9 cellular contexts compared by ENCODE assay signal in genomic region chr1:226635456-226635941, GRCh38.
DNase-seq lines count a peak whose midpoint lies in the region; ATAC-seq and TF ChIP-seq lines count a peak whose summit lies in the region.
"Had no signal": no experiment of that assay in that cellular context is flagged by ENCODE, and none has a peak within 500 bp of the region (broad histone marks: within the 10 kb centered on the region; RNA-seq: fewer than 3 reads in every experiment).

No MANE protein-coding gene starts in this region.

- no peaks in the 10 kb centered on the region for H3K4me1 ChIP-seq in RWPE2 (ENCODE audit: insufficient read depth, poor library complexity, severe bottlenecking)
- peaks cover 8% of the 10 kb centered on the region; the same call in 1 of the 2 replicates for H3K4me1 ChIP-seq in iPS-20b (ENCODE audit: insufficient read depth, low read length)
- H3K4me1 ChIP-seq in tibial artery, result peaks cover 0 to 18% (median 9%) of the 10 kb centered on the region in 4 donors

- peaks cover 52% of the 10 kb centered on the region for H3K4me1 Mint-ChIP-seq in activated T-cell treated with anti-CD3 and anti-CD28 coated beads, Interleukin-2, amount 50 U/mL, for 72 hours (ENCODE audit: low read depth)

- DNase-seq in RWPE2 (ENCODE audit: low spot score) (no peak), tibial artery (peak; percentile 17 to 63), SW480 (ENCODE audit: low spot score) (no peak), WERI-Rb-1 (no peak), hepatic stellate cell (ENCODE audit: low spot score) (no peak)
- DNase-seq in activated T-cell treated with anti-CD3 and anti-CD28 coated beads, Interleukin-2, amount 50 U/mL, for 72 hours, result peak; percentile 39 to 47
- DNase-seq: NCI-H1105 treated with DMSO at 0.1 percent for 48 hours had no signal

- H3K36me3 Mint-ChIP-seq in activated T-cell treated with anti-CD3 and anti-CD28 coated beads, Interleukin-2, amount 50 U/mL, for 72 hours (ENCODE audit: insufficient read depth in 2 of 2), result peaks cover 5 to 19% of the 10 kb centered on the region in 2 donors

- H3K27ac Mint-ChIP-seq in activated T-cell treated with anti-CD3 and anti-CD28 coated beads, Interleukin-2, amount 50 U/mL, for 72 hours, result peak overlapping the region; percentile 68

- H3K4me3 Mint-ChIP-seq in activated T-cell treated with anti-CD3 and anti-CD28 coated beads, Interleukin-2, amount 50 U/mL, for 72 hours, result peak overlapping the region; percentile 58 to 70

- intact Hi-C loops in tibial artery (cut with DNase I; ENCODE audit: low total_unique reads), result loop anchor here (2.0 to 10.0 kb wide), 2 partner anchors 193 to 799 kb away; no protein-coding TSS in a partner anchor

- H3K27me3 Mint-ChIP-seq in activated T-cell treated with anti-CD3 and anti-CD28 coated beads, Interleukin-2, amount 50 U/mL, for 72 hours (ENCODE audit: low read depth), result no peaks in the 10 kb centered on the region

- no peak for TF ChIP-seq CTCF in RWPE2 (IDR thresholded peaks at IDR 0.05; ENCODE audit: poor library complexity, severe bottlenecking)
- no peak for TF ChIP-seq CTCF in tibial artery (IDR thresholded peaks at IDR 0.05)
- no peak for TF ChIP-seq CTCF in WERI-Rb-1 (IDR thresholded peaks at IDR 0.05; ENCODE audit: low read depth, low read length)

- H3K27ac ChIP-seq in RWPE2 (ENCODE audit: poor library complexity, severe bottlenecking) (no peak overlapping the region), iPS-20b (ENCODE audit: low read length) (peak overlapping the region; percentile 54), tibial artery (no peak overlapping the region), WERI-Rb-1 (no peak overlapping the region)

- no peaks in the 10 kb centered on the region for H3K36me3 ChIP-seq in RWPE2 (ENCODE audit: low read depth)
- H3K36me3 ChIP-seq in iPS-20b (ENCODE audit: insufficient read depth, low read depth, low read length), result no peaks in the 10 kb centered on the region
- peaks cover 0 to 56% (median 30%) of the 10 kb centered on the region in 3 donors for H3K36me3 ChIP-seq in tibial artery
- no peaks in the 10 kb centered on the region for H3K36me3 ChIP-seq in WERI-Rb-1
- H3K36me3 ChIP-seq: breast epithelium had no signal

- H3K9ac ChIP-seq in iPS-20b (ENCODE audit: low read depth, low read length), result no peak overlapping the region; the same call in 1 of the 2 replicates

- ATAC-seq in RWPE2 (ENCODE audit: low read depth), result peak; percentile 38; the same call in 1 of the 3 replicates
- ATAC-seq in activated T-cell treated with anti-CD3 and anti-CD28 coated beads, Interleukin-2, amount 50 U/mL, for 72 hours (replicated peaks in 1 of 2), result peak; percentile 65 to 67

- H3K9me3 ChIP-seq in RWPE2 (ENCODE audit: severe bottlenecking) (no peaks in the 10 kb centered on the region), iPS-20b (ENCODE audit: insufficient read depth, low read depth, low read length) (no peaks in the 10 kb centered on the region), tibial artery (no peaks in the 10 kb centered on the region), WERI-Rb-1 (ENCODE audit: severe bottlenecking) (no peaks in the 10 kb centered on the region)
- H3K9me3 ChIP-seq: breast epithelium had no signal

- no peaks in the 10 kb centered on the region for H3K27me3 ChIP-seq in RWPE2 (ENCODE audit: insufficient read depth, poor library complexity, severe bottlenecking)
- H3K27me3 ChIP-seq in iPS-20b (ENCODE audit: insufficient read depth, low read length), result no peaks in the 10 kb centered on the region
- no peaks in the 10 kb centered on the region for H3K27me3 ChIP-seq in tibial artery
- H3K27me3 ChIP-seq in WERI-Rb-1 (ENCODE audit: insufficient read depth, low read depth, severe bottlenecking), result no peaks in the 10 kb centered on the region
- H3K27me3 ChIP-seq: breast epithelium had no signal

- H3K4me3 ChIP-seq in RWPE2 (ENCODE audit: severe bottlenecking) (no peak overlapping the region), iPS-20b (ENCODE audit: low read length) (no peak overlapping the region), tibial artery (no peak overlapping the region), WERI-Rb-1 (ENCODE audit: low read depth, low read length) (no peak overlapping the region)
- H3K4me3 ChIP-seq: breast epithelium had no signal

- H3K9me3 Mint-ChIP-seq in activated T-cell treated with anti-CD3 and anti-CD28 coated beads, Interleukin-2, amount 50 U/mL, for 72 hours, result no peaks in the 10 kb centered on the region

Comparison
In these comparisons a context has a peak if more than half of its experiments do, and no peak if none do; other contexts are left out.
1. DNase-seq: peak in activated T-cell treated with anti-CD3 and anti-CD28 coated beads, Interleukin-2, amount 50 U/mL, for 72 hours (2 of 2) and tibial artery (2 of 2); none in RWPE2 (single experiment), SW480 (single experiment), WERI-Rb-1 (single experiment) and hepatic stellate cell (single experiment).